In genomic region chr1:193059282-193060225, GRCh38 we compare ENCODE assay signal across 1 cellular context.
A peak's percentile ranks its signal among the peaks of the same experiment; 100 is the strongest.
TF ChIP-seq lines count a peak whose summit lies in the region.

Gene RO60, plus strand, starts transcription at chr1:193059612. Its CDS starts 9,443 bp downstream, at chr1:193069055.
A gene with protein sequence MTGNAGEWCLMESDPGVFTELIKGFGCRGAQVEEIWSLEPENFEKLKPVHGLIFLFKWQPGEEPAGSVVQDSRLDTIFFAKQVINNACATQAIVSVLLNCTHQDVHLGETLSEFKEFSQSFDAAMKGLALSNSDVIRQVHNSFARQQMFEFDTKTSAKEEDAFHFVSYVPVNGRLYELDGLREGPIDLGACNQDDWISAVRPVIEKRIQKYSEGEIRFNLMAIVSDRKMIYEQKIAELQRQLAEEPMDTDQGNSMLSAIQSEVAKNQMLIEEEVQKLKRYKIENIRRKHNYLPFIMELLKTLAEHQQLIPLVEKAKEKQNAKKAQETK (minus strand): TSS chr1:193059360. CDS start chr1:193059260, 100 bp downstream.

TF ChIP-seq in HepG2, 621 proteins besides CTCF, POLR2A, EP300 and RAD21 (continued from another document and continues in another):
- peak in 1 of 2 experiments; percentile 30; a peak in 1 of 4 replicates for TF ChIP-seq REST (IDR thresholded peaks at IDR 0.05; ENCODE audit: borderline replicate concordance in 1 of 2, low read depth in 1 of 2, low read length in 2 of 2)
- peak; percentile 57; the same call in 1 of the 2 replicates for TF ChIP-seq TMF1 (CRISPR knock-in tag; IDR thresholded peaks at IDR 0.05; ENCODE audit: low read depth)
- peak; percentile 94; the same call in 1 of the 2 replicates for TF ChIP-seq ZNF878 (CRISPR knock-in tag; IDR thresholded peaks at IDR 0.05)
- TF ChIP-seq ZGPAT (CRISPR knock-in tag; IDR thresholded peaks at IDR 0.05) = peak; percentile 95
- TF ChIP-seq ARID4A (CRISPR knock-in tag; IDR thresholded peaks at IDR 0.05; ENCODE audit: borderline replicate concordance) = peak; percentile 93
- peak; percentile 86 for TF ChIP-seq CBFB (CRISPR knock-in tag; IDR thresholded peaks at IDR 0.05)
- TF ChIP-seq RFXAP (CRISPR knock-in tag; IDR thresholded peaks at IDR 0.05; ENCODE audit: borderline replicate concordance) = peak; percentile 90
- TF ChIP-seq ZNF180 (CRISPR knock-in tag; IDR thresholded peaks at IDR 0.05; ENCODE audit: borderline replicate concordance, low read depth) = no peak
- TF ChIP-seq, protein P1, sequence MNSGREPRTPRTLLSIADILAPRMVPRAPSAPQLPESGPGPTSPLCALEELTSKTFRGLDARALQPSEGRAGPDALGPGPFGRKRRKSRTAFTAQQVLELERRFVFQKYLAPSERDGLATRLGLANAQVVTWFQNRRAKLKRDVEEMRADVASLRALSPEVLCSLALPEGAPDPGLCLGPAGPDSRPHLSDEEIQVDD (CRISPR knock-in tag; IDR thresholded peaks at IDR 0.05; ENCODE audit: borderline replicate concordance) = 0 out of 2 replicates have a peak, but pooled peaks have one; percentile 53
- peak; percentile 90; the same call in 1 of the 2 replicates for TF ChIP-seq ZNF503 (CRISPR knock-in tag; IDR thresholded peaks at IDR 0.05)
- TF ChIP-seq ZNF547 (CRISPR knock-in tag; IDR thresholded peaks at IDR 0.05) = no peak; the same call in 1 of the 2 replicates
- TF ChIP-seq SIN3B (IDR thresholded peaks at IDR 0.05; ENCODE audit: low read length) = peak; percentile 77; the same call in 1 of the 2 replicates
- TF ChIP-seq, protein P2, sequence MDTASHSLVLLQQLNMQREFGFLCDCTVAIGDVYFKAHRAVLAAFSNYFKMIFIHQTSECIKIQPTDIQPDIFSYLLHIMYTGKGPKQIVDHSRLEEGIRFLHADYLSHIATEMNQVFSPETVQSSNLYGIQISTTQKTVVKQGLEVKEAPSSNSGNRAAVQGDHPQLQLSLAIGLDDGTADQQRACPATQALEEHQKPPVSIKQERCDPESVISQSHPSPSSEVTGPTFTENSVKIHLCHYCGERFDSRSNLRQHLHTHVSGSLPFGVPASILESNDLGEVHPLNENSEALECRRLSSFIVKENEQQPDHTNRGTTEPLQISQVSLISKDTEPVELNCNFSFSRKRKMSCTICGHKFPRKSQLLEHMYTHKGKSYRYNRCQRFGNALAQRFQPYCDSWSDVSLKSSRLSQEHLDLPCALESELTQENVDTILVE (CRISPR knock-in tag; IDR thresholded peaks at IDR 0.05) = peak; percentile 98
- TF ChIP-seq MED13 (CRISPR knock-in tag; IDR thresholded peaks at IDR 0.05) = peak; percentile 82; the same call in 1 of the 2 replicates
- TF ChIP-seq THAP9 (CRISPR knock-in tag; IDR thresholded peaks at IDR 0.05; ENCODE audit: borderline replicate concordance) = peak; percentile 87; the same call in 1 of the 2 replicates
- TF ChIP-seq NFRKB (IDR thresholded peaks at IDR 0.05) = no peak
- TF ChIP-seq IRX3 (CRISPR knock-in tag; IDR thresholded peaks at IDR 0.05; ENCODE audit: borderline replicate concordance, low read depth) = no peak
- TF ChIP-seq ZNF570 (CRISPR knock-in tag; IDR thresholded peaks at IDR 0.05; ENCODE audit: borderline replicate concordance) = 0 out of 2 replicates have a peak, but pooled peaks have one; percentile 21
- peak; percentile 54; the same call in 1 of the 2 replicates for TF ChIP-seq RARA (CRISPR knock-in tag; IDR thresholded peaks at IDR 0.05)
- 0 out of 2 replicates have a peak, but pooled peaks have one; percentile 39 for TF ChIP-seq LRRFIP1 (CRISPR knock-in tag; conservative IDR thresholded peaks at IDR 0.05)
- 0 out of 2 replicates have a peak, but pooled peaks have one; percentile 28 for TF ChIP-seq ZNF746 (CRISPR knock-in tag; IDR thresholded peaks at IDR 0.05)
- TF ChIP-seq ARNT2 (CRISPR knock-in tag; IDR thresholded peaks at IDR 0.05; ENCODE audit: low read depth) = peak; percentile 82
- peak; percentile 93 for TF ChIP-seq ZNF431 (CRISPR knock-in tag; IDR thresholded peaks at IDR 0.05; ENCODE audit: borderline replicate concordance, low read depth)
- no peak; the same call in 1 of the 2 replicates for TF ChIP-seq KLF15 (CRISPR knock-in tag; IDR thresholded peaks at IDR 0.05; ENCODE audit: borderline replicate concordance)
- TF ChIP-seq CBX1 (IDR thresholded peaks at IDR 0.05; ENCODE audit: low read depth) = peak; percentile 95
- peak; percentile 46 for TF ChIP-seq HIC2 (CRISPR knock-in tag; IDR thresholded peaks at IDR 0.05; ENCODE audit: low read depth)
- peak; percentile 73; the same call in 1 of the 2 replicates for TF ChIP-seq KDM5B (CRISPR knock-in tag; IDR thresholded peaks at IDR 0.05; ENCODE audit: borderline replicate concordance)
- TF ChIP-seq KDM2A (CRISPR knock-in tag; IDR thresholded peaks at IDR 0.05; ENCODE audit: borderline replicate concordance, low read depth) = peak; percentile 95
